1 cellular context compared by ENCODE assay signal in genomic region chr1:39981385-39981784, GRCh38.
TF ChIP-seq lines count a peak whose summit lies in the region.

No MANE protein-coding gene starts in this region.

TF ChIP-seq in K562, 482 proteins besides CTCF, POLR2A, EP300 and RAD21:
- TF ChIP-seq FOXA1 (IDR thresholded peaks at IDR 0.05; ENCODE audit: borderline replicate concordance) (no peak), ZNF512 (tag; IDR thresholded peaks at IDR 0.05) (peak; percentile 92)
TF ChIP-seq in K562: peak in this region for 1.
